11 cellular contexts compared by ENCODE assay signal in the genomic region with DNA sequence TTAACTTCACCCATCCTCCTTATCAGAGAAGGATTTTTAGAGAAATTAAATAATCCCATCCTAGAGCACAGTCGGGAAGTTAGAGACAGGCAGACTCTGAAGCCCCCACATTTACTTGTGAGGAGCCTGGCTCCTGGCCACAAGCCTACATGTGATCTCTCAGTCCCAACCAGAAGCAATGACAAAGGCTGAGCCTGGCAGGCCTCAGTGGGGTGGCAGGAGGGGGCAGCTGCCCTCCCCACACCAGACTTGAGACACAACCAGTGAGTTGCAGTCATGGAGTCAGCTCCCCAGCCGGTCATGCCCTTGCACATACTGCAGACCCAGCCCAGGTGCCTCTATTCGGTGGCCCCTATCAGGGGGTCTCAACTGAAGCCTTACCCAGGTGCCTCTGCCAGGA. TPM values are rescaled to one million over a fixed set of nuclear protein-coding genes. Genes with fewer than 3 reads are reported as not detected.
A peak's percentile ranks its signal among the peaks of the same experiment; 100 is the strongest.
DNase-seq lines count a peak whose midpoint lies in the region; ATAC-seq and TF ChIP-seq lines count a peak whose summit lies in the region.
"Had no signal": no experiment of that assay in that cellular context is flagged by ENCODE, and none has a peak within 500 bp of the region (broad histone marks: within the 10 kb centered on the region; RNA-seq: fewer than 3 reads in every experiment).

No MANE protein-coding gene starts in this region.

- H3K27ac ChIP-seq in ACC112 (ENCODE audit: low read depth, low read length) (peak overlapping the region; percentile 39; the same call in 1 of the 2 replicates), body of pancreas (peak overlapping the region; percentile 89 to 93 (median 90)), rectal smooth muscle tissue (ENCODE audit: low read depth, low read length) (peak overlapping the region; percentile 34)

- H3K27me3 ChIP-seq in ACC112 (ENCODE audit: insufficient read depth, low read length) (no peaks in the 10 kb centered on the region), body of pancreas (no peaks in the 10 kb centered on the region), rectal smooth muscle tissue (ENCODE audit: control insufficient read depth, insufficient read depth, low read length) (no peaks in the 10 kb centered on the region)

- peaks cover 18% of the 10 kb centered on the region for H3K4me1 ChIP-seq in ACC112 (ENCODE audit: control insufficient read depth, insufficient read depth, low read length, unreplicated experiment)
- H3K4me1 ChIP-seq in body of pancreas: peaks cover 65% of the 10 kb centered on the region
- H3K4me1 ChIP-seq in rectal smooth muscle tissue (ENCODE audit: control insufficient read depth, insufficient read depth, low read length): peaks cover 4% of the 10 kb centered on the region

- peak overlapping the region; percentile 48 for H2AFZ ChIP-seq in ACC112 (ENCODE audit: low read length, unreplicated experiment)

- ATAC-seq in body of pancreas (peak; percentile 3), GM21576 (IDR thresholded peaks at IDR 0.05; ENCODE audit: unreplicated experiment) (no peak)

- WGBS in body of pancreas, 2 donors: 86 to 94% methylated on average over 3 of the region's 3 CpGs

- in situ Hi-C loops in GM13976 (cut with MboI; ENCODE audit: low sequenced_read_pairs, unreplicated experiment): no loop called here

- intact Hi-C loops in body of pancreas (cut with DNase I) (no loop called here), posterior vena cava (cut with DNase I) (no loop called here)

- H3K36me3 ChIP-seq in ACC112 (ENCODE audit: insufficient read depth, low read length) (no peaks in the 10 kb centered on the region), body of pancreas (replicated peaks in 1 of 2; ENCODE audit: insufficient read depth in 1 of 2, low read depth in 2 of 2) (no peaks in the 10 kb centered on the region), rectal smooth muscle tissue (ENCODE audit: control insufficient read depth, insufficient read depth, low read length) (no peaks in the 10 kb centered on the region)

- H3K4me3 ChIP-seq in ACC112 (ENCODE audit: low read depth, low read length) (peak overlapping the region; percentile 5; the same call in 1 of the 2 replicates), body of pancreas (no peak overlapping the region), rectal smooth muscle tissue (ENCODE audit: low read length) (no peak overlapping the region)
- H3K4me3 ChIP-seq: skin epidermis had no signal

- TF ChIP-seq CTCF in body of pancreas (IDR thresholded peaks at IDR 0.05): no peak
- TF ChIP-seq CTCF in GM13976 (IDR thresholded peaks at IDR 0.05; ENCODE audit: borderline replicate concordance, control extremely low read depth, extremely low read depth, insufficient read depth, missing control alignments): no peak

- H3K9me3 ChIP-seq in body of pancreas: no peaks in the 10 kb centered on the region

- no peaks in the 10 kb centered on the region for H3K79me2 ChIP-seq in ACC112 (ENCODE audit: control insufficient read depth, insufficient read depth, low read length, unreplicated experiment)

- no peak overlapping the region for H3K9ac ChIP-seq in rectal smooth muscle tissue (ENCODE audit: low read length)

- no peak for TF ChIP-seq POLR2A in body of pancreas (IDR thresholded peaks at IDR 0.05)

- peak in 3 of 4 donors; percentile 43 to 72 (median 54) for DNase-seq in body of pancreas
- peak in 26 of 51 donors; percentile 8 to 72 (median 32) for DNase-seq in hypothalamus (lab: John Stamatoyannopoulos, UW)
- DNase-seq in posterior vena cava (ENCODE audit: low spot score): no peak
- DNase-seq in NCI-H146 treated with DMSO at 0.1 percent for 48 hours (lab: John Stamatoyannopoulos, UW; ENCODE audit: unreplicated experiment): no peak
- DNase-seq in GM13976 (ENCODE audit: low spot score): no peak
- DNase-seq: ACHN, activated T-cell treated with anti-CD3 and anti-CD28 coated beads for 4 hours had no signal

RNA-seq across cellular contexts. Expression of a gene that starts 11.0 kb away (rescaled TPM):
- total RNA-seq in body of pancreas: 1 to 10 TPM; 1.3 to 4.9 TPM
- total RNA-seq in posterior vena cava: 1 to 10 TPM; 6.0 to 7.1 TPM

RNA-seq across cellular contexts. Expression of a gene that starts 11.9 kb away (rescaled TPM):
- 10 to 100 TPM; 31.4 to 36.6 TPM for total RNA-seq in body of pancreas
- 10 to 100 TPM; 22.9 to 35.2 TPM for total RNA-seq in posterior vena cava

Comparison
In these comparisons a context has a peak if more than half of its experiments do, and no peak if none do; other contexts are left out.
1. H3K27ac ChIP-seq: peak in every context shown above with its lines; median percentile 90 in body of pancreas; 39 in ACC112; 34 in rectal smooth muscle tissue.
2. DNase-seq: peak in body of pancreas (3 of 4) and hypothalamus (26 of 51); none in posterior vena cava (single experiment), NCI-H146 treated with DMSO at 0.1 percent for 48 hours (single experiment) and GM13976 (single experiment).